Comparison of ENCODE assay signal across 10 cellular contexts in genomic region chr14:35384386-35385041, GRCh38. TPM values are rescaled to one million over a fixed set of nuclear protein-coding genes. Genes with fewer than 3 reads are reported as not detected.
DNase-seq lines count a peak whose midpoint lies in the region; ATAC-seq, FAIRE-seq and TF ChIP-seq lines count a peak whose summit lies in the region.
"Had no signal": no experiment of that assay in that cellular context is flagged by ENCODE, and none has a peak within 500 bp of the region (broad histone marks: within the 10 kb centered on the region; RNA-seq: fewer than 3 reads in every experiment).

No MANE protein-coding gene starts in this region.

- H3K4me2 ChIP-seq in skeletal muscle satellite cell (ENCODE audit: low read length) = peak overlapping the region; percentile 53

- H3K9ac ChIP-seq in skeletal muscle satellite cell (ENCODE audit: low read depth, low read length) = peak overlapping the region; percentile 70

- DNase-seq in ELF-1 (ENCODE audit: low read depth, low spot score) (peak; percentile 34), bronchial epithelial cell (ENCODE audit: low read depth) (peak; percentile 50), kidney glomerular epithelial cell (lab: John Stamatoyannopoulos, UW) (peak; percentile 35), CD14-positive monocyte (ENCODE audit: low spot score) (no peak), cerebellum (ENCODE audit: low spot score) (no peak), T-helper 17 cell (no peak)
- DNase-seq: activated naive CD4-positive, alpha-beta T cell treated with anti-CD3 and anti-CD28 coated beads, Interleukin-2, amount 10 ng/mL, durations not matched to agents 7 days and 5 days; OCI-M1 had no signal

- ATAC-seq in HG02884 (IDR thresholded peaks at IDR 0.05; ENCODE audit: unreplicated experiment) (no peak), T-helper 17 cell (no peak)

- H3K27ac Mint-ChIP-seq in CD14-positive monocyte (peak overlapping the region in 2 of 7 donors; percentile 1 to 13), T-helper 17 cell (no peak overlapping the region)
- H3K27ac Mint-ChIP-seq: activated naive CD4-positive, alpha-beta T cell treated with anti-CD3 and anti-CD28 coated beads, Interleukin-2, amount 10 ng/mL, durations not matched to agents 7 days and 5 days had no signal

- intact Hi-C loops in CD14-positive monocyte (cut with micrococcal nuclease) = no loop called here

- H3K36me3 Mint-ChIP-seq in CD14-positive monocyte = no peaks in the 10 kb centered on the region
- no peaks in the 10 kb centered on the region for H3K36me3 Mint-ChIP-seq in T-helper 17 cell (ENCODE audit: low read depth)
- H3K36me3 Mint-ChIP-seq: activated naive CD4-positive, alpha-beta T cell treated with anti-CD3 and anti-CD28 coated beads, Interleukin-2, amount 10 ng/mL, durations not matched to agents 7 days and 5 days had no signal

- no peak overlapping the region for H3K4me3 Mint-ChIP-seq in CD14-positive monocyte
- H3K4me3 Mint-ChIP-seq in T-helper 17 cell = no peak overlapping the region
- H3K4me3 Mint-ChIP-seq: activated naive CD4-positive, alpha-beta T cell treated with anti-CD3 and anti-CD28 coated beads, Interleukin-2, amount 10 ng/mL, durations not matched to agents 7 days and 5 days had no signal

- H3K4me1 ChIP-seq in skeletal muscle satellite cell (ENCODE audit: control insufficient read depth, insufficient read depth, low read length) = peaks cover 32% of the 10 kb centered on the region

- no peaks in the 10 kb centered on the region for H3K27me3 ChIP-seq in bronchial epithelial cell (ENCODE audit: control insufficient read depth, insufficient read depth, low read length)
- H3K27me3 ChIP-seq in skeletal muscle satellite cell (ENCODE audit: control insufficient read depth, insufficient read depth, low read length) = no peaks in the 10 kb centered on the region

- H3K27me3 Mint-ChIP-seq in CD14-positive monocyte (ENCODE audit: low read depth in 3 of 3) = peaks cover 0 to 2% (median 1%) of the 10 kb centered on the region in 3 donors
- no peaks in the 10 kb centered on the region for H3K27me3 Mint-ChIP-seq in T-helper 17 cell

- no peaks in the 10 kb centered on the region for H3K9me3 ChIP-seq in skeletal muscle satellite cell (replicated peaks; ENCODE audit: low read length)
- no peaks in the 10 kb centered on the region for H3K9me3 ChIP-seq in T-helper 17 cell (ENCODE audit: control insufficient read depth, low read length, poor library complexity, severe bottlenecking)

- peaks cover 10% of the 10 kb centered on the region for H3K4me1 Mint-ChIP-seq in CD14-positive monocyte
- peaks cover 5% of the 10 kb centered on the region for H3K4me1 Mint-ChIP-seq in T-helper 17 cell
- H3K4me1 Mint-ChIP-seq: activated naive CD4-positive, alpha-beta T cell treated with anti-CD3 and anti-CD28 coated beads, Interleukin-2, amount 10 ng/mL, durations not matched to agents 7 days and 5 days had no signal

- H3K36me3 ChIP-seq in bronchial epithelial cell (ENCODE audit: control insufficient read depth, insufficient read depth, low read length) = no peaks in the 10 kb centered on the region
- H3K36me3 ChIP-seq in skeletal muscle satellite cell (ENCODE audit: insufficient read depth, low read length) = no peaks in the 10 kb centered on the region

- H3K4me3 ChIP-seq in bronchial epithelial cell (ENCODE audit: low read depth, low read length) = no peak overlapping the region
- H3K4me3 ChIP-seq in skeletal muscle satellite cell (ENCODE audit: low read length) = peak overlapping the region; percentile 12

- FAIRE-seq in bronchial epithelial cell (lab: Jason Lieb, UNC) = no peak

- H3K9me3 Mint-ChIP-seq in CD14-positive monocyte = no peaks in the 10 kb centered on the region
- H3K9me3 Mint-ChIP-seq: activated naive CD4-positive, alpha-beta T cell treated with anti-CD3 and anti-CD28 coated beads, Interleukin-2, amount 10 ng/mL, durations not matched to agents 7 days and 5 days had no signal

- TF ChIP-seq CTCF in bronchial epithelial cell (IDR thresholded peaks at IDR 0.05; ENCODE audit: insufficient read depth, low read length, severe bottlenecking) = no peak
- TF ChIP-seq CTCF in CD14-positive monocyte (IDR thresholded peaks at IDR 0.05) = no peak

RNA-seq across cellular contexts. Expression of gene NFKBIA, which starts 20.0 kb away (rescaled TPM):
- total RNA-seq in bronchial epithelial cell (60.6 and 73.7 TPM in 2 replicates), cerebellum (32.0 TPM), T-helper 17 cell (1,000 to 10,000 TPM; 1,744 to 1,805 TPM)
- 118 and 123 TPM in 2 replicates for total RNA-seq in skeletal muscle satellite cell (2012; rRNA removed)
- polyA plus RNA-seq in CD14-positive monocyte = 100 to 1,000 TPM; 868 to 935 TPM

Comparison
In these comparisons a context has a peak if more than half of its experiments do, and no peak if none do; other contexts are left out.
1. DNase-seq: peak in ELF-1 (single experiment), bronchial epithelial cell (single experiment) and kidney glomerular epithelial cell (single experiment); none in CD14-positive monocyte (single experiment), cerebellum (single experiment) and T-helper 17 cell (0 of 3).
2. RNA of gene NFKBIA, which starts 20.0 kb away (total RNA-seq): 1,744 to 1,805 TPM in T-helper 17 cell; 60.6 to 73.7 TPM in bronchial epithelial cell and 32.0 TPM in cerebellum (single experiment); every median in the first group is over 10 times any median in the second.